In genomic region chr1:145425436-145426029, GRCh38 we compare ENCODE assay signal across 8 cellular contexts. TPM values are rescaled to one million over a fixed set of nuclear protein-coding genes. Genes with fewer than 3 reads are reported as not detected.
DNase-seq lines count a peak whose midpoint lies in the region; ATAC-seq and TF ChIP-seq lines count a peak whose summit lies in the region.

NBPF20 (minus strand) TSS chr1:145425603; CDS start chr1:145405272, 20,331 bp downstream.

- TF ChIP-seq CTCF in RWPE1 (conservative IDR thresholded peaks at IDR 0.05; ENCODE audit: low read depth), result no peak
- TF ChIP-seq CTCF in fibroblast of the aortic adventitia (IDR thresholded peaks at IDR 0.05; ENCODE audit: insufficient read depth, low read length), result no peak
- TF ChIP-seq CTCF in neural cell (IDR thresholded peaks at IDR 0.05; ENCODE audit: poor library complexity, severe bottlenecking), result peak; percentile 24

- H3K9me3 ChIP-seq in neural cell (ENCODE audit: low read length), result peaks cover 2% of the 10 kb centered on the region

- H3K9me2 ChIP-seq in neural cell (ENCODE audit: insufficient read depth, low read length), result no peaks in the 10 kb centered on the region

- H3K9ac ChIP-seq in neural cell (ENCODE audit: low read length), result peak within 1 kb of the TSS; percentile 71

- peak; percentile 44 for TF ChIP-seq RAD21 in neural cell (conservative IDR thresholded peaks at IDR 0.05)

- no peaks in the 10 kb centered on the region for H3K36me3 ChIP-seq in neural cell (ENCODE audit: insufficient read depth, low read length)

- no peaks in the 10 kb centered on the region for H3K79me2 ChIP-seq in neural cell (replicated peaks; ENCODE audit: insufficient read depth, low read length)

- peak; percentile 93 for DNase-seq in DMS53 (lab: John Stamatoyannopoulos, UW)
- DNase-seq in Jurkat, Clone E6-1 (ENCODE audit: low read depth, low spot score), result peak; percentile 35
- DNase-seq in RWPE1 (ENCODE audit: low spot score), result peak; percentile 81
- peak; percentile 67 for DNase-seq in activated T-helper 2 cell treated with anti-CD3 and anti-CD28 coated beads, Interferon-gamma antibody, Interleukin-2, Interleukin-4, amounts not matched to agents 10 μg/mL and 5 μg/mL and 100 μg/mL, durations not matched to agents 14 hours and 24 hours and 36 hours (ENCODE audit: low spot score)
- DNase-seq in fibroblast of the aortic adventitia (ENCODE audit: low read depth), result peak; percentile 55
- peak; percentile 86 for DNase-seq in stimulated activated naive CD8-positive, alpha-beta T cell treated with anti-CD3 and anti-CD28 coated beads, Interleukin-15, Interleukin-2, amounts not matched to agents 100 U/mL and 50 U/mL, for 24 hours

- H3K27me3 ChIP-seq in neural cell (ENCODE audit: insufficient read depth, low read depth, low read length), result peaks cover 16% of the 10 kb centered on the region

- no peaks in the 10 kb centered on the region for H4K20me1 ChIP-seq in neural cell (ENCODE audit: insufficient read depth)

- peak within 1 kb of the TSS; percentile 90 for H3K4me3 Mint-ChIP-seq in activated T-helper 2 cell treated with anti-CD3 and anti-CD28 coated beads, Interferon-gamma antibody, Interleukin-2, Interleukin-4, amounts not matched to agents 10 μg/mL and 5 μg/mL and 100 μg/mL, durations not matched to agents 14 hours and 24 hours and 36 hours (ENCODE audit: low read depth)

- H3F3A ChIP-seq in neural cell (ENCODE audit: insufficient read depth, low read length, poor library complexity, severe bottlenecking), result no peaks in the 10 kb centered on the region

- peaks cover 13% of the 10 kb centered on the region for H3K36me3 Mint-ChIP-seq in activated T-helper 2 cell treated with anti-CD3 and anti-CD28 coated beads, Interferon-gamma antibody, Interleukin-2, Interleukin-4, amounts not matched to agents 10 μg/mL and 5 μg/mL and 100 μg/mL, durations not matched to agents 14 hours and 24 hours and 36 hours (ENCODE audit: low read depth)

- TF ChIP-seq EP300 in neural cell (conservative IDR thresholded peaks at IDR 0.05; ENCODE audit: poor library complexity, severe bottlenecking), result no peak

- H3K4me2 ChIP-seq in neural cell (ENCODE audit: low read length), result no peak within 1 kb of the TSS

- intact Hi-C loops in activated T-helper 2 cell treated with anti-CD3 and anti-CD28 coated beads, Interferon-gamma antibody, Interleukin-2, Interleukin-4, amounts not matched to agents 10 μg/mL and 5 μg/mL and 100 μg/mL, durations not matched to agents 14 hours and 24 hours and 36 hours (cut with micrococcal nuclease), result no loop called here

- CTCF ChIA-PET in RWPE1 (lab: Yijun Ruan, JAX), result no interaction called here

- peak within 1 kb of the TSS; percentile 65 for H3K4me3 ChIP-seq in Jurkat, Clone E6-1 (ENCODE audit: low read length)
- peak within 1 kb of the TSS; percentile 71 for H3K4me3 ChIP-seq in fibroblast of the aortic adventitia (ENCODE audit: low read depth, low read length)
- H3K4me3 ChIP-seq in neural cell (ENCODE audit: low read length), result peak within 1 kb of the TSS; percentile 76

- H3K27ac ChIP-seq in RWPE1 (peak within 1 kb of the TSS; percentile 72), neural cell (ENCODE audit: low read length) (peak within 1 kb of the TSS; percentile 56)

- peak; percentile 98 for ATAC-seq in GM21723 (IDR thresholded peaks at IDR 0.05; ENCODE audit: unreplicated experiment)
- peak; percentile 94 for ATAC-seq in stimulated activated naive CD8-positive, alpha-beta T cell treated with anti-CD3 and anti-CD28 coated beads, Interleukin-15, Interleukin-2, amounts not matched to agents 100 U/mL and 50 U/mL, for 24 hours

- H2AFZ ChIP-seq in neural cell (ENCODE audit: low read depth, low read length), result peak within 1 kb of the TSS; percentile 76

- H3K27ac Mint-ChIP-seq in activated T-helper 2 cell treated with anti-CD3 and anti-CD28 coated beads, Interferon-gamma antibody, Interleukin-2, Interleukin-4, amounts not matched to agents 10 μg/mL and 5 μg/mL and 100 μg/mL, durations not matched to agents 14 hours and 24 hours and 36 hours, result no peak within 1 kb of the TSS

- H3K9me3 Mint-ChIP-seq in activated T-helper 2 cell treated with anti-CD3 and anti-CD28 coated beads, Interferon-gamma antibody, Interleukin-2, Interleukin-4, amounts not matched to agents 10 μg/mL and 5 μg/mL and 100 μg/mL, durations not matched to agents 14 hours and 24 hours and 36 hours, result peaks cover 17% of the 10 kb centered on the region

- POLR2A ChIA-PET in RWPE1 (lab: Yijun Ruan, JAX; ENCODE audit: low non-redundant PET), result no interaction called here

- H3K4me1 Mint-ChIP-seq in activated T-helper 2 cell treated with anti-CD3 and anti-CD28 coated beads, Interferon-gamma antibody, Interleukin-2, Interleukin-4, amounts not matched to agents 10 μg/mL and 5 μg/mL and 100 μg/mL, durations not matched to agents 14 hours and 24 hours and 36 hours (ENCODE audit: low read depth), result peaks cover 11% of the 10 kb centered on the region

- H3K27me3 Mint-ChIP-seq in activated T-helper 2 cell treated with anti-CD3 and anti-CD28 coated beads, Interferon-gamma antibody, Interleukin-2, Interleukin-4, amounts not matched to agents 10 μg/mL and 5 μg/mL and 100 μg/mL, durations not matched to agents 14 hours and 24 hours and 36 hours (ENCODE audit: low read depth), result peaks cover 42% of the 10 kb centered on the region

TF ChIP-seq in neural cell, 6 proteins besides CTCF, POLR2A, EP300 and RAD21:
- TF ChIP-seq TAF1 (IDR thresholded peaks at IDR 0.05; ENCODE audit: low read depth), result no peak
- TF ChIP-seq SMC3 (conservative IDR thresholded peaks at IDR 0.05; ENCODE audit: poor library complexity), result peak; percentile 55
- TF ChIP-seq MXI1 (conservative IDR thresholded peaks at IDR 0.05; ENCODE audit: poor library complexity, severe bottlenecking), result peak; percentile 74

RNA-seq across cellular contexts. Expression of gene NBPF20, which starts in this region (rescaled TPM):
- polyA plus RNA-seq in Jurkat, Clone E6-1 (2012; ENCODE audit: insufficient read depth, insufficient read length), result 0.49 TPM
- 0.82 and 1.2 TPM in 2 replicates for total RNA-seq in activated T-helper 2 cell treated with anti-CD3 and anti-CD28 coated beads, Interferon-gamma antibody, Interleukin-2, Interleukin-4, amounts not matched to agents 10 μg/mL and 5 μg/mL and 100 μg/mL, durations not matched to agents 14 hours and 24 hours and 36 hours
- 1.8 and 2.1 TPM in 2 replicates for total RNA-seq in fibroblast of the aortic adventitia (ENCODE audit: low replicate concordance)
- polyA plus RNA-seq in neural cell, result 6.8 and 7.0 TPM in 2 replicates
- polyA minus RNA-seq in neural cell, result 7.8 and 9.4 TPM in 2 replicates

Comparison
In these comparisons a context has a peak if more than half of its experiments do, and no peak if none do; other contexts are left out.
1. Peak in every context shown above with its lines: DNase-seq, ATAC-seq, H3K4me3 ChIP-seq and H3K27ac ChIP-seq.
2. DNase-seq: peak in every context shown above with its lines; median percentile 93 in DMS53; 86 in stimulated activated naive CD8-positive, alpha-beta T cell treated with anti-CD3 and anti-CD28 coated beads, Interleukin-15, Interleukin-2, amounts not matched to agents 100 U/mL and 50 U/mL, for 24 hours; 81 in RWPE1; 67 in activated T-helper 2 cell treated with anti-CD3 and anti-CD28 coated beads, Interferon-gamma antibody, Interleukin-2, Interleukin-4, amounts not matched to agents 10 μg/mL and 5 μg/mL and 100 μg/mL, durations not matched to agents 14 hours and 24 hours and 36 hours; 55 in fibroblast of the aortic adventitia; 35 in Jurkat, Clone E6-1.